In genomic region chr15:59998256-59999063, GRCh38 we compare ENCODE assay signal across 18 cellular contexts. TPM values are rescaled to one million over a fixed set of nuclear protein-coding genes. Genes with fewer than 3 reads are reported as not detected.
DNase-seq lines count a peak whose midpoint lies in the region; ATAC-seq and TF ChIP-seq lines count a peak whose summit lies in the region.
"Had no signal": no experiment of that assay in that cellular context is flagged by ENCODE, and none has a peak within 500 bp of the region (broad histone marks: within the 10 kb centered on the region; RNA-seq: fewer than 3 reads in every experiment).

No MANE protein-coding gene starts in this region.

- ATAC-seq in T-helper 17 cell (no peak), GM19463 (IDR thresholded peaks at IDR 0.05; ENCODE audit: unreplicated experiment) (no peak), HG02759 (IDR thresholded peaks at IDR 0.05; ENCODE audit: unreplicated experiment) (no peak)

- DNase-seq in T-helper 2 cell treated with Interferon-gamma antibody and Interleukin-4, amounts not matched to agents 5 μg/mL and 100 μg/mL, for 36 hours (ENCODE audit: low spot score): no peak
- DNase-seq in T-helper 2 cell (no peak), T-helper 17 cell (no peak), neural crest cell (ENCODE audit: low read depth, low spot score) (no peak), foreskin fibroblast (no peak)
- DNase-seq: ACHN; activated CD8-positive, alpha-beta memory T cell treated with anti-CD3 and anti-CD28 coated beads for 24 hours; CD8-positive, alpha-beta memory T cell; hippocampal formation; naive B cell; PC-9; stimulated activated CD4-positive, alpha-beta T cell treated with anti-CD3 and anti-CD28 coated beads, Interleukin-4, amount 100 ng/mL, for 1 hour; thyroid gland had no signal

- peak overlapping the region; percentile 88 for H3K4me3 Mint-ChIP-seq in T-helper 2 cell treated with Interferon-gamma antibody and Interleukin-4, amounts not matched to agents 5 μg/mL and 100 μg/mL, for 36 hours
- H3K4me3 Mint-ChIP-seq in IgD-negative memory B cell (peak overlapping the region in 2 of 4 donors; percentile 12 to 68), T-helper 17 cell (peak overlapping the region; percentile 19), neural crest cell (peak overlapping the region; percentile 97)

- H3K27ac Mint-ChIP-seq in T-helper 2 cell treated with Interferon-gamma antibody and Interleukin-4, amounts not matched to agents 5 μg/mL and 100 μg/mL, for 36 hours: no peak overlapping the region
- H3K27ac Mint-ChIP-seq in IgD-negative memory B cell (peak overlapping the region; percentile 16 to 89 (median 84)), T-helper 17 cell (peak overlapping the region; percentile 75), neural crest cell (ENCODE audit: unreplicated experiment) (peak overlapping the region; percentile 8)

- no peak overlapping the region for H3K4me3 ChIP-seq in foreskin fibroblast (ENCODE audit: low read depth in 1 of 2, low read length in 2 of 2)
- H3K4me3 ChIP-seq: PC-9, thyroid gland had no signal

- peaks cover 14% of the 10 kb centered on the region for H3K9me3 ChIP-seq in T-helper 17 cell (ENCODE audit: control insufficient read depth, low read length, poor library complexity, severe bottlenecking)
- H3K9me3 ChIP-seq: thyroid gland had no signal

- TF ChIP-seq CTCF in neural crest cell (conservative IDR thresholded peaks at IDR 0.05) (no peak), foreskin fibroblast (IDR thresholded peaks at IDR 0.05; ENCODE audit: low read depth, low read length) (no peak)

- H3K9me3 Mint-ChIP-seq in T-helper 2 cell treated with Interferon-gamma antibody and Interleukin-4, amounts not matched to agents 5 μg/mL and 100 μg/mL, for 36 hours: peaks cover 4% of the 10 kb centered on the region
- H3K9me3 Mint-ChIP-seq in IgD-negative memory B cell (peaks cover 7 to 21% (median 9%) of the 10 kb centered on the region in 3 donors), neural crest cell (no peaks in the 10 kb centered on the region)

- H3K27me3 Mint-ChIP-seq in T-helper 2 cell treated with Interferon-gamma antibody and Interleukin-4, amounts not matched to agents 5 μg/mL and 100 μg/mL, for 36 hours (ENCODE audit: low read depth): peaks cover 99% of the 10 kb centered on the region
- peaks cover 86% of the 10 kb centered on the region for H3K27me3 Mint-ChIP-seq in IgD-negative memory B cell
- H3K27me3 Mint-ChIP-seq in T-helper 17 cell: peaks cover 97% of the 10 kb centered on the region
- H3K27me3 Mint-ChIP-seq in neural crest cell (ENCODE audit: low read depth): peaks cover 100% of the 10 kb centered on the region

- peaks cover 69% of the 10 kb centered on the region for H3K4me1 Mint-ChIP-seq in T-helper 2 cell treated with Interferon-gamma antibody and Interleukin-4, amounts not matched to agents 5 μg/mL and 100 μg/mL, for 36 hours (ENCODE audit: low read depth)
- H3K4me1 Mint-ChIP-seq in IgD-negative memory B cell (peaks cover 3 to 16% (median 10%) of the 10 kb centered on the region in 3 donors), T-helper 17 cell (peaks cover 29% of the 10 kb centered on the region), neural crest cell (peaks cover 75% of the 10 kb centered on the region)

- peaks cover 10% of the 10 kb centered on the region for H3K36me3 Mint-ChIP-seq in T-helper 2 cell treated with Interferon-gamma antibody and Interleukin-4, amounts not matched to agents 5 μg/mL and 100 μg/mL, for 36 hours (ENCODE audit: low read depth)
- peaks cover 2% of the 10 kb centered on the region for H3K36me3 Mint-ChIP-seq in IgD-negative memory B cell
- peaks cover 3% of the 10 kb centered on the region for H3K36me3 Mint-ChIP-seq in T-helper 17 cell (ENCODE audit: low read depth)
- H3K36me3 Mint-ChIP-seq in neural crest cell (ENCODE audit: low read depth): no peaks in the 10 kb centered on the region

RNA-seq across cellular contexts. Expression of gene FOXB1, which starts 5.7 kb away (rescaled TPM):
- polyA plus RNA-seq in IgD-negative memory B cell: not detected
- under 1 TPM; 0.21 to 0.22 TPM for total RNA-seq in T-helper 17 cell
- total RNA-seq in neural crest cell: 5.9 and 6.1 TPM in 2 replicates
- total RNA-seq: liver, M059J, thyroid gland had no signal
- polyA plus RNA-seq: liver had no signal
